ENCODE assay signal across 13 cellular contexts in the genomic region with DNA sequence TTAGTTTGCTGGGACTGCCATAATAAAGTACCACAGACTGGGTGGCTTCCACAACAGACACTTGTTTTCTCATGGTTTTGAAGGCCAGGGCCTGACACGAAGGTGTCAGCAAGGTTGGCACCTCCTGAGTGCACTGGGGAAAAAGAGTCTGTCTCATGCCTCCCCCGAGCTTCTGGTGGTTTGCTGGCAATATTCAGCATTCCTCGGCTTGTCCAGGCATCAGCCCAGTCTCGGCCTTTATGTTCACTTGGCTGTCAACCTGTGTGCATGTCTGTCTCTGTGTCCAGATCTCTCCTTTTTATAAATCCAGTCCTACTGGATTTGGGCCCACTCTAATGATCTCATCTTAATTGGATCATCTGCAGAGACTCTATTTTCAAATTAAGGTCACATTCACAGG.
"Had no signal": no experiment of that assay in that cellular context is flagged by ENCODE, and none has a peak within 500 bp of the region (broad histone marks: within the 10 kb centered on the region; RNA-seq: fewer than 3 reads in every experiment).

No MANE protein-coding gene starts in this region.

- H3K4me3 ChIP-seq: breast epithelium, right atrium auricular region, testis had no signal

- H3K27ac ChIP-seq: foreskin keratinocyte, right atrium auricular region, testis had no signal

- ATAC-seq: foreskin keratinocyte had no signal

- H3K27me3 ChIP-seq: breast epithelium, foreskin keratinocyte, right atrium auricular region, testis had no signal

- H3K36me3 ChIP-seq: breast epithelium had no signal

- H3K9me3 ChIP-seq: breast epithelium, right atrium auricular region, testis had no signal

- DNase-seq: activated B cell treated with CpG ODN at 0.5 μM for 24 hours; activated CD4-positive, alpha-beta T cell treated with anti-CD3 and anti-CD28 coated beads, Interleukin-2, amount 10 ng/mL, durations not matched to agents 24 days and 14 days; activated CD8-positive, alpha-beta memory T cell treated with anti-CD3 and anti-CD28 coated beads for 24 hours; activated naive CD8-positive, alpha-beta T cell treated with anti-CD3 and anti-CD28 coated beads, Interleukin-2, amount 10 ng/mL, durations not matched to agents 7 days and 5 days; anterior cingulate cortex; kidney glomerular epithelial cell; nucleus accumbens; small intestine; T-helper 2 cell; testis had no signal

- H3K4me1 ChIP-seq: right atrium auricular region, testis had no signal
